In genomic region chr12:24600996-24601395, GRCh38 we compare ENCODE assay signal across 11 cellular contexts.
DNase-seq lines count a peak whose midpoint lies in the region; FAIRE-seq and TF ChIP-seq lines count a peak whose summit lies in the region.
"Had no signal": no experiment of that assay in that cellular context is flagged by ENCODE, and none has a peak within 500 bp of the region (broad histone marks: within the 10 kb centered on the region; RNA-seq: fewer than 3 reads in every experiment).

No MANE protein-coding gene starts in this region.

- peak; percentile 27 for FAIRE-seq in RCC 7860 (lab: Jason Lieb, UNC)

- no peaks in the 10 kb centered on the region for H4K20me1 ChIP-seq in GM23248 (ENCODE audit: insufficient read depth)

- no peak overlapping the region for H3K4me3 ChIP-seq in GM23248
- H3K4me3 ChIP-seq in foreskin fibroblast (ENCODE audit: low read depth in 1 of 2, low read length in 2 of 2): no peak overlapping the region
- H3K4me3 ChIP-seq: right lobe of liver had no signal

- H3K27me3 ChIP-seq in GM23248 (replicated peaks; ENCODE audit: insufficient read depth): no peaks in the 10 kb centered on the region
- H3K27me3 ChIP-seq: right lobe of liver had no signal

- TF ChIP-seq CTCF in foreskin fibroblast (IDR thresholded peaks at IDR 0.05; ENCODE audit: low read depth, low read length): no peak

- no peaks in the 10 kb centered on the region for H3K9me3 ChIP-seq in GM23248 (ENCODE audit: low read depth)
- H3K9me3 ChIP-seq: right lobe of liver had no signal

- peaks cover 10% of the 10 kb centered on the region; the same call in 1 of the 2 replicates for H3K4me1 ChIP-seq in GM23248 (ENCODE audit: insufficient read depth)

- H3K9ac ChIP-seq in GM23248: no peak overlapping the region

- H3K36me3 ChIP-seq in GM23248 (ENCODE audit: low read depth): no peaks in the 10 kb centered on the region
- H3K36me3 ChIP-seq: right lobe of liver had no signal

- H3K79me2 ChIP-seq in GM23248 (ENCODE audit: insufficient read depth): no peaks in the 10 kb centered on the region

- no peak overlapping the region for H3K27ac ChIP-seq in GM23248
- H3K27ac ChIP-seq: right lobe of liver had no signal

- peak overlapping the region; percentile 22 for H3K4me2 ChIP-seq in GM23248 (ENCODE audit: unreplicated experiment)

- 2 to 4% methylated on average over 1 of the region's 1 CpG for WGBS in GM23248 (ENCODE audit: low coverage in 1 of 2, low lambda C conversion rate in 2 of 2, missing lambda C conversion rate in 2 of 2), 2 experiments

- DNase-seq in A172 (ENCODE audit: low spot score) (peak; percentile 81), GM23248 (peak; percentile 69), RCC 7860 (ENCODE audit: low spot score) (peak; percentile 64), foreskin fibroblast (peak; percentile 64 to 67), GF-D8 (lab: John Stamatoyannopoulos, UW) (no peak), NCI-H345 treated with DMSO at 0.1 percent for 48 hours (lab: John Stamatoyannopoulos, UW; ENCODE audit: unreplicated experiment) (no peak), SKM-1 (lab: John Stamatoyannopoulos, UW; ENCODE audit: unreplicated experiment) (no peak), cerebellar nuclear complex (lab: John Stamatoyannopoulos, UW) (no peak)
- DNase-seq: CD8-positive, alpha-beta T cell; NCI-H1436 treated with DMSO at 0.1 percent for 48 hours; right lobe of liver had no signal

- in situ Hi-C loops in GM23248 (cut with MboI): no loop called here

- no peak overlapping the region for H2AFZ ChIP-seq in GM23248

- no peaks in the 10 kb centered on the region; the same call in 1 of the 2 replicates for H3F3A ChIP-seq in GM23248 (ENCODE audit: insufficient read depth)

- no peaks in the 10 kb centered on the region for H3K9me2 ChIP-seq in GM23248 (ENCODE audit: insufficient read depth)

Comparison
In these comparisons a context has a peak if more than half of its experiments do, and no peak if none do; other contexts are left out.
1. DNase-seq: peak in A172 (single experiment), GM23248 (single experiment), RCC 7860 (single experiment) and foreskin fibroblast (2 of 2); none in GF-D8 (single experiment), NCI-H345 treated with DMSO at 0.1 percent for 48 hours (single experiment), SKM-1 (single experiment) and cerebellar nuclear complex (0 of 2).